In the genomic region with DNA sequence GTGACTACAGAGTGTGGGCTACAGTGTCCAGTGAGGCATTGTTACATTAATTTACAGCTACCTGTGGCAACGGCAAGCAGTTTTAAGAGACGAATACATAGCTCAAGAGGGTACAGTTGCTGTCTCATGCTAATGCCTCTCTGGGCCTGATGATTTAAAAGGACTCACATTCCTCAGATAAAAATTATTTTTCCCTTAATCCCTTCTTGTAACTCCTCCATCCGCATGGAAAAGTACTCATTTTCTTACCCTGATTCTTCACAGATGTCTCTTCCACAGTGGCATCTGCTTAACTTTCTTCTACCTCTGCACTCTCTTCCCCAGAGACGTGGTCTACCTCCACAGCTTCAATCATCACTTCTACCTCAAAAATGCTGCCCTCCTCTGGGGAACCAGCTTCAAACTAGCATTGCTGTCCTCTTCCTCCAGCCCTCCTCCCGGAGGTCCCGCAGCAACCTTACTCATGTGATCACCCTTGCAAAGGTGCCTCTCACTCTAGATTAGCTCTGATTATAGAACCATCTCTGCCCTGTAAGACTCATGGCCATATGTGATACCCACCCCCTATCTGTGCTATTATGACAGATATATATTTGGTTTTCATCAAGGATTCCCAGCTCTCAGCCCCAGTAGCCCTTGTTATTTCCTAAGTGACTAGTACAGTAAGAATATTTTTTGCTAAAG, we compare ENCODE assay signal across 1 cellular context.
TF ChIP-seq lines count a peak whose summit lies in the region.

No MANE protein-coding gene starts in this region.

TF ChIP-seq in GM12878, 131 proteins besides CTCF, POLR2A, EP300 and RAD21:
- TF ChIP-seq CREM (IDR thresholded peaks at IDR 0.05; ENCODE audit: low read depth) (no peak), YY1 (IDR thresholded peaks at IDR 0.05; ENCODE audit: low read depth, low read length) (no peak), DPF2 (IDR thresholded peaks at IDR 0.05) (no peak), CHD2 (IDR thresholded peaks at IDR 0.05; ENCODE audit: borderline replicate concordance, low read depth, low read length) (no peak), IRF4 (IDR thresholded peaks at IDR 0.05; ENCODE audit: low read depth, low read length) (no peak), NFIC (IDR thresholded peaks at IDR 0.05; ENCODE audit: low read depth, low read length) (no peak), PAX5 (IDR thresholded peaks at IDR 0.05; ENCODE audit: borderline replicate concordance, low read depth, low read length) (no peak), SMC3 (IDR thresholded peaks at IDR 0.05; ENCODE audit: borderline replicate concordance, low read length) (no peak)
- TF ChIP-seq, protein P1, sequence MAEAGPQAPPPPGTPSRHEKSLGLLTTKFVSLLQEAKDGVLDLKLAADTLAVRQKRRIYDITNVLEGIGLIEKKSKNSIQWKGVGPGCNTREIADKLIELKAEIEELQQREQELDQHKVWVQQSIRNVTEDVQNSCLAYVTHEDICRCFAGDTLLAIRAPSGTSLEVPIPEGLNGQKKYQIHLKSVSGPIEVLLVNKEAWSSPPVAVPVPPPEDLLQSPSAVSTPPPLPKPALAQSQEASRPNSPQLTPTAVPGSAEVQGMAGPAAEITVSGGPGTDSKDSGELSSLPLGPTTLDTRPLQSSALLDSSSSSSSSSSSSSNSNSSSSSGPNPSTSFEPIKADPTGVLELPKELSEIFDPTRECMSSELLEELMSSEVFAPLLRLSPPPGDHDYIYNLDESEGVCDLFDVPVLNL (IDR thresholded peaks at IDR 0.05; ENCODE audit: low read depth, low read length) = no peak
